8 cellular contexts compared by ENCODE assay signal in the genomic region with DNA sequence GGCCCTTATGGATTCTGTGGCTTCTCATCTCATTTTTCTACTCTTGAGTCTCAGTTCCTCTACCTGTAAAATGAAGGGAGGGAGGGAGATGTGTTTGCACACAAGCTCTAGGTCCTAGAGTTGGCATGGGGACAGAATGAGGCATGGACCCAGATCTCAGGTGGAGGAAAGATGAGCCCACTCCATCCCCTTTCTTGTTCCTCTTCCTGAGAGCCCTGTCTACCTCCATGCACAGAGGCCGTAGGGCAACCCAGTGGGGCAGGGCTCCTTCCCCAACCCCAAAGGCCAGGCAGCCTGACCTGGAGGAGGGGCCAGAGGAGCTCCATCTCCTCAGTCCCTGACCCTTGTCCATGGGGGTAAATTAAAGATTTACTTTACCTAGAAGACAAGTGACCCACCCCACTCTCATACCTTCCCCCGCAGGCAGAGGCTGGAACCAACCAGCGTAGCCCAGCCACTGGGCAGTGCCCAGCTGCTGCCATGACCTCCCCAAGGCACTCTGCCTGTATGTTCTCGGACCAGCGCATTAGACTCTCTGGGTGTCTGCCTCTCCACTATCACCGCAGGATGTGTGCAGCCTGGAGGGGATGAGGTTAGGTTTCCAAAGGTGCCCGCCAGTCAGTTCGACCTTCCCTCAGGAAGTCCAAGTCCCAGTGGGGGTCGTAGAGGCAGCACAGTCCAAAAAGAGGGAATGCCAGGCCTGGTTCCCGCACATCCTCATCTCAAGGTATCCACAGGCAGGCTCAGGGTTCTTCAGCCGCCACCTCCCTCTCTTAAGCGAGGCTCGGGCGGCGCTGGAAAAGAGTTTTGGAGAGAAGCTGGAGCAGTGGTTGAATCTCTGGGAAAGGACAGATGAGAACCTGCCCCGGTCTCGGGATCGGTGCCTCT. TPM values are rescaled to one million over a fixed set of nuclear protein-coding genes. Genes with fewer than 3 reads are reported as not detected.
A peak's percentile ranks its signal among the peaks of the same experiment; 100 is the strongest.
DNase-seq lines count a peak whose midpoint lies in the region; ATAC-seq, FAIRE-seq and TF ChIP-seq lines count a peak whose summit lies in the region.

No MANE protein-coding gene starts in this region.

- H3K36me3 Mint-ChIP-seq in CD4-positive, CD25-positive, alpha-beta regulatory T cell, result no peaks in the 10 kb centered on the region

- H3K4me3 ChIP-seq in CD4-positive, CD25-positive, alpha-beta regulatory T cell (ENCODE audit: low read depth, low read length), result peak overlapping the region; percentile 70
- H3K4me3 ChIP-seq in adipocyte (ENCODE audit: low read length) (peak overlapping the region; percentile 82), keratinocyte (ENCODE audit: control insufficient read depth in 2 of 3, extremely low read depth in 1 of 3, insufficient read depth in 2 of 3, low read depth in 1 of 3, low read length in 3 of 3) (peak overlapping the region; percentile 43 to 87 (median 85)), suprapubic skin (peak overlapping the region; percentile 76)

- no peak overlapping the region for H2AFZ ChIP-seq in keratinocyte (ENCODE audit: control insufficient read depth, low read length)

- no peaks in the 10 kb centered on the region for H3K27me3 ChIP-seq in CD4-positive, CD25-positive, alpha-beta regulatory T cell (ENCODE audit: control insufficient read depth, insufficient read depth, low read length)
- H3K27me3 ChIP-seq in adipocyte (replicated peaks; ENCODE audit: control insufficient read depth, insufficient read depth, low read length) (no peaks in the 10 kb centered on the region), keratinocyte (ENCODE audit: control insufficient read depth, extremely low read depth, insufficient read depth, low read length) (no peaks in the 10 kb centered on the region), suprapubic skin (no peaks in the 10 kb centered on the region)

- H3K79me2 ChIP-seq in keratinocyte (ENCODE audit: control insufficient read depth, insufficient read depth, low read length), result peaks cover 78% of the 10 kb centered on the region

- TF ChIP-seq CTCF in keratinocyte (optimal IDR thresholded peaks at IDR 0.05 in 1 of 3, IDR thresholded peaks at IDR 0.05 in 1 of 3, conservative IDR thresholded peaks at IDR 0.05 in 1 of 3; ENCODE audit: extremely low read depth in 1 of 3, insufficient read depth in 2 of 3, low read length in 3 of 3), result no peak
- TF ChIP-seq CTCF in suprapubic skin (IDR thresholded peaks at IDR 0.05), result no peak

- H3K4me3 Mint-ChIP-seq in CD4-positive, CD25-positive, alpha-beta regulatory T cell, result peak overlapping the region; percentile 85 to 93 (median 88)

- peak overlapping the region; percentile 96 for H3K4me2 ChIP-seq in keratinocyte (ENCODE audit: control insufficient read depth, extremely low read depth, insufficient read depth, low read depth, low read length)

- ATAC-seq in CD4-positive, CD25-positive, alpha-beta regulatory T cell (ENCODE audit: low read depth in 2 of 2), result peak in 1 of 2 donors; percentile 0
- ATAC-seq in HG03432 (IDR thresholded peaks at IDR 0.05; ENCODE audit: unreplicated experiment), result peak; percentile 6
- no peak for ATAC-seq in GM18870 (IDR thresholded peaks at IDR 0.05; ENCODE audit: unreplicated experiment)

- no peaks in the 10 kb centered on the region for H3K9me3 ChIP-seq in CD4-positive, CD25-positive, alpha-beta regulatory T cell (ENCODE audit: control insufficient read depth in 2 of 2, low read length in 2 of 2)
- H3K9me3 ChIP-seq in adipocyte (ENCODE audit: control insufficient read depth, low read length) (no peaks in the 10 kb centered on the region), keratinocyte (ENCODE audit: control insufficient read depth, low read depth, low read length) (no peaks in the 10 kb centered on the region), suprapubic skin (no peaks in the 10 kb centered on the region)

- H3K27ac Mint-ChIP-seq in CD4-positive, CD25-positive, alpha-beta regulatory T cell, result peak overlapping the region in 2 of 3 donors; percentile 73 to 79

- FAIRE-seq in keratinocyte (lab: Jason Lieb, UNC), result peak; percentile 44

- peaks cover 2% of the 10 kb centered on the region for H3K9me1 ChIP-seq in keratinocyte (ENCODE audit: control insufficient read depth, extremely low read depth, insufficient read depth, low read length)

- peaks cover 41% of the 10 kb centered on the region for H3K4me1 ChIP-seq in CD4-positive, CD25-positive, alpha-beta regulatory T cell (ENCODE audit: control insufficient read depth, insufficient read depth, low read length, poor library complexity, severe bottlenecking)
- H3K4me1 ChIP-seq in adipocyte (ENCODE audit: control insufficient read depth, insufficient read depth, low read length), result peaks cover 40% of the 10 kb centered on the region
- H3K4me1 ChIP-seq in keratinocyte (ENCODE audit: control insufficient read depth, extremely low read depth, insufficient read depth, low read length), result peaks cover 50% of the 10 kb centered on the region
- peaks cover 66% of the 10 kb centered on the region for H3K4me1 ChIP-seq in suprapubic skin

- no peaks in the 10 kb centered on the region for H3K9me3 Mint-ChIP-seq in CD4-positive, CD25-positive, alpha-beta regulatory T cell

- peaks cover 1% of the 10 kb centered on the region for H3K27me3 Mint-ChIP-seq in CD4-positive, CD25-positive, alpha-beta regulatory T cell

- H3K9ac ChIP-seq in adipocyte (ENCODE audit: low read length), result peak overlapping the region; percentile 92
- peak overlapping the region; percentile 72 for H3K9ac ChIP-seq in keratinocyte (ENCODE audit: control insufficient read depth, extremely low read depth, insufficient read depth, low read length)

- peaks cover 0 to 43% (median 16%) of the 10 kb centered on the region in 4 donors for H3K4me1 Mint-ChIP-seq in CD4-positive, CD25-positive, alpha-beta regulatory T cell

- dilution Hi-C loops in keratinocyte (cut with MboI; ENCODE audit: extremely low pct_ligation_motif_present, low sequenced_read_pairs), result no loop called here

- H3K27ac ChIP-seq in CD4-positive, CD25-positive, alpha-beta regulatory T cell (ENCODE audit: insufficient read depth, low read length, poor library complexity, severe bottlenecking), result peak overlapping the region; percentile 84
- H3K27ac ChIP-seq in keratinocyte (ENCODE audit: control insufficient read depth, insufficient read depth, low read length) (peak overlapping the region; percentile 63), suprapubic skin (peak overlapping the region; percentile 94)

- peaks cover 31% of the 10 kb centered on the region for H4K20me1 ChIP-seq in keratinocyte (ENCODE audit: control insufficient read depth, extremely low read depth, insufficient read depth, low read length)

- H3K36me3 ChIP-seq in CD4-positive, CD25-positive, alpha-beta regulatory T cell (ENCODE audit: control insufficient read depth, insufficient read depth, low read length), result no peaks in the 10 kb centered on the region
- H3K36me3 ChIP-seq in adipocyte (ENCODE audit: control insufficient read depth, insufficient read depth, low read length, severe bottlenecking) (peaks cover 11% of the 10 kb centered on the region), keratinocyte (ENCODE audit: control insufficient read depth in 2 of 2, extremely low read depth in 1 of 2, insufficient read depth in 2 of 2, low read length in 2 of 2) (peaks cover 29 to 60% of the 10 kb centered on the region in 2 experiments), suprapubic skin (peaks cover 17% of the 10 kb centered on the region)

- no peak for DNase-seq in CD4-positive, CD25-positive, alpha-beta regulatory T cell
- no peak for DNase-seq in adipocyte (ENCODE audit: low read depth)
- no peak for DNase-seq in keratinocyte (ENCODE audit: low read depth, low spot score)
- no peak for DNase-seq in suprapubic skin (ENCODE audit: low spot score in 2 of 2)
- no peak for DNase-seq in islet precursor cell
- DNase-seq in NCI-H187 treated with DMSO at 0.1 percent for 48 hours (lab: John Stamatoyannopoulos, UW), result no peak

- no peak for TF ChIP-seq POLR2A in suprapubic skin (IDR thresholded peaks at IDR 0.05)

- no peak for TF ChIP-seq EP300 in suprapubic skin (IDR thresholded peaks at IDR 0.05)

- 6% methylated on average over 14 of the region's 18 CpGs for WGBS in suprapubic skin

RNA-seq across cellular contexts. Expression of a gene that starts 3.0 kb away (rescaled TPM):
- 6.5 TPM for total RNA-seq in CD4-positive, CD25-positive, alpha-beta regulatory T cell
- polyA plus RNA-seq in CD4-positive, CD25-positive, alpha-beta regulatory T cell, result under 1 TPM in 3 of 4 donors, not detected in 1; 0.33 to 0.78 (median 0.47) TPM
- polyA plus RNA-seq in keratinocyte, result 51.1 to 131 TPM (median 61.2 TPM) in 3 replicates
- polyA plus RNA-seq in keratinocyte (2011; ENCODE audit: low read depth), result 94.1 TPM
- polyA plus RNA-seq in keratinocyte (2011; cell fraction: cytosol; rRNA removed), result 39.0 and 77.5 TPM in 2 replicates
- polyA plus RNA-seq in keratinocyte (2011; cell fraction: nucleus; rRNA removed), result 212 and 218 TPM in 2 replicates
- 49.4 and 178 TPM in 2 replicates for polyA plus RNA-seq in keratinocyte (2012; ENCODE audit: low replicate concordance)
- polyA minus RNA-seq in keratinocyte, result 49.3 to 251 TPM (median 55.2 TPM) in 3 replicates
- polyA minus RNA-seq in keratinocyte (2011; cell fraction: cytosol; rRNA and poly(A)+ RNA removed), result 145 TPM
- 134 and 142 TPM in 2 replicates for polyA minus RNA-seq in keratinocyte (2011; cell fraction: nucleus; rRNA and poly(A)+ RNA removed)
- 10 to 100 TPM; 42.3 to 54.6 (median 50.5) TPM for total RNA-seq in suprapubic skin

RNA-seq across cellular contexts. Expression of a gene that starts 23.2 kb away (rescaled TPM):
- total RNA-seq in CD4-positive, CD25-positive, alpha-beta regulatory T cell, result 30.6 TPM
- 100 to 1,000 TPM; 113 to 142 (median 133) TPM for polyA plus RNA-seq in CD4-positive, CD25-positive, alpha-beta regulatory T cell
- 9.1 to 27.7 TPM (median 16.3 TPM) in 3 replicates for polyA plus RNA-seq in keratinocyte
- polyA plus RNA-seq in keratinocyte (2011; ENCODE audit: low read depth), result 2.0 TPM
- polyA plus RNA-seq in keratinocyte (2011; cell fraction: cytosol; rRNA removed), result 15.6 and 62.0 TPM in 2 replicates
- polyA plus RNA-seq in keratinocyte (2011; cell fraction: nucleus; rRNA removed), result 21.0 and 31.3 TPM in 2 replicates
- polyA plus RNA-seq in keratinocyte (2012; ENCODE audit: low replicate concordance), result 20.2 and 23.6 TPM in 2 replicates
- 2.7 to 13.0 TPM (median 4.8 TPM) in 3 replicates for polyA minus RNA-seq in keratinocyte
- 29.4 TPM for polyA minus RNA-seq in keratinocyte (2011; cell fraction: cytosol; rRNA and poly(A)+ RNA removed)
- polyA minus RNA-seq in keratinocyte (2011; cell fraction: nucleus; rRNA and poly(A)+ RNA removed), result 9.5 and 10.3 TPM in 2 replicates
- 10 to 100 TPM; 37.4 to 72.1 (median 56.0) TPM for total RNA-seq in suprapubic skin

RNA-seq across cellular contexts. Expression of a gene that starts 38.6 kb away (rescaled TPM):
- not detected for total RNA-seq in CD4-positive, CD25-positive, alpha-beta regulatory T cell
- polyA plus RNA-seq in CD4-positive, CD25-positive, alpha-beta regulatory T cell, result under 1 TPM in 1 of 4 donors, not detected in 3; 0.47 TPM
- polyA plus RNA-seq in keratinocyte, result 0.14 to 0.26 TPM (median 0.22 TPM) in 3 replicates
- 0.56 TPM for polyA plus RNA-seq in keratinocyte (2011; ENCODE audit: low read depth)
- polyA plus RNA-seq in keratinocyte (2011; cell fraction: cytosol; rRNA removed), result 0.09 and 0.27 TPM in 2 replicates
- 0.69 and 0.95 TPM in 2 replicates for polyA plus RNA-seq in keratinocyte (2011; cell fraction: nucleus; rRNA removed)
- 0.46 and 0.72 TPM in 2 replicates for polyA plus RNA-seq in keratinocyte (2012; ENCODE audit: low replicate concordance)
- 0.33 to 1.8 TPM in 2 of 3 replicates, not detected in the other for polyA minus RNA-seq in keratinocyte
- polyA minus RNA-seq in keratinocyte (2011; cell fraction: cytosol; rRNA and poly(A)+ RNA removed), result not detected
- polyA minus RNA-seq in keratinocyte (2011; cell fraction: nucleus; rRNA and poly(A)+ RNA removed), result 0.32 TPM in 1 of 2 replicates, not detected in the other
- total RNA-seq in suprapubic skin, result 1 to 10 TPM in 3 of 4 donors, under 1 TPM in 1; 0.26 to 3.2 (median 2.5) TPM

RNA-seq across cellular contexts. Expression of a gene that starts 56.1 kb away (rescaled TPM):
- not detected for total RNA-seq in CD4-positive, CD25-positive, alpha-beta regulatory T cell
- polyA plus RNA-seq in CD4-positive, CD25-positive, alpha-beta regulatory T cell, result not detected
- 0.37 to 0.39 TPM (median 0.38 TPM) in 3 replicates for polyA plus RNA-seq in keratinocyte
- 0.70 TPM for polyA plus RNA-seq in keratinocyte (2011; ENCODE audit: low read depth)
- 0.11 and 0.12 TPM in 2 replicates for polyA plus RNA-seq in keratinocyte (2011; cell fraction: cytosol; rRNA removed)
- polyA plus RNA-seq in keratinocyte (2011; cell fraction: nucleus; rRNA removed), result 0.34 and 0.53 TPM in 2 replicates
- polyA plus RNA-seq in keratinocyte (2012; ENCODE audit: low replicate concordance), result 0.44 and 2.1 TPM in 2 replicates
- polyA minus RNA-seq in keratinocyte, result 0.46 to 0.59 TPM in 2 of 3 replicates, not detected in the other
- not detected for polyA minus RNA-seq in keratinocyte (2011; cell fraction: cytosol; rRNA and poly(A)+ RNA removed)
- 0.21 TPM in 1 of 2 replicates, not detected in the other for polyA minus RNA-seq in keratinocyte (2011; cell fraction: nucleus; rRNA and poly(A)+ RNA removed)
- total RNA-seq in suprapubic skin, result 1 to 10 TPM; 3.1 to 9.5 (median 7.6) TPM
